ENCODE assay signal across 20 cellular contexts in the genomic region with DNA sequence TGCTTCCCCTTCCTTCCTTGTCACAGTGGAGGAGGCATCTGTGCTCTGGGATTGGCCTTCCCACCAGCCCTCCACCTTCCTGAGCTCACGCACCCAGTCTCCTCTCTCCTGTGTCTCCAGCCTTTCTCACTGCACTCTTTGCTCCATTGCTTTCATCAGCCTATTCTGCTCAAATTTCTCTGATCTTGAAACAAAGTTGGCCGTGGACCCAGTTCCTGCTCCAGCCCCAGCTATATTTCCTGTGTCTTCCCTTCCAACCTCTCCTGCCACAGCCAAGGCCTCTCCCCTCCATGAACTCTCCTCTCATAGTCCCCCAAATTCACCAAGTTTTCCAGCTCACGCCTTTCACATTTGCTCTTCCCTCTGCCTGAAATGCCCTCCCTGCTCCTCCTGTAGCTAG.
"Had no signal": no experiment of that assay in that cellular context is flagged by ENCODE, and none has a peak within 500 bp of the region (broad histone marks: within the 10 kb centered on the region; RNA-seq: fewer than 3 reads in every experiment).

No MANE protein-coding gene starts in this region.

- H3K9me3 ChIP-seq: breast epithelium, ovary, psoas muscle, right atrium auricular region, thyroid gland had no signal

- H3K4me1 ChIP-seq: breast epithelium, psoas muscle, thyroid gland had no signal

- H3K27ac ChIP-seq: breast epithelium, coronary artery, ovary, psoas muscle, right atrium auricular region, thyroid gland had no signal

- H3K27ac Mint-ChIP-seq: activated CD4-positive, alpha-beta memory T cell treated with anti-CD3 and anti-CD28 coated beads, Interleukin-2, amount 10 ng/mL, durations not matched to agents 7 days and 5 days; activated CD4-positive, alpha-beta T cell treated with anti-CD3 and anti-CD28 coated beads, Interleukin-2, amount 10 ng/mL, durations not matched to agents 24 days and 14 days; activated naive CD4-positive, alpha-beta T cell treated with anti-CD3 and anti-CD28 coated beads for 36 hours; activated naive CD8-positive, alpha-beta T cell treated with anti-CD3 and anti-CD28 coated beads, Interleukin-2, amount 10 ng/mL, durations not matched to agents 7 days and 5 days; activated T-cell treated with anti-CD3 and anti-CD28 coated beads, Interleukin-2, amount 50 U/mL, for 72 hours; stimulated activated naive CD8-positive, alpha-beta T cell treated with anti-CD3 and anti-CD28 coated beads, Interleukin-15, Interleukin-2, amounts not matched to agents 100 ng/mL and 50 ng/mL, for 24 hours had no signal

- H3K36me3 Mint-ChIP-seq: activated naive CD8-positive, alpha-beta T cell treated with anti-CD3 and anti-CD28 coated beads, Interleukin-2, amount 10 ng/mL, durations not matched to agents 7 days and 5 days had no signal

- H3K4me3 Mint-ChIP-seq: activated CD4-positive, alpha-beta memory T cell treated with anti-CD3 and anti-CD28 coated beads, Interleukin-2, amount 10 ng/mL, durations not matched to agents 7 days and 5 days; activated CD4-positive, alpha-beta T cell treated with anti-CD3 and anti-CD28 coated beads, Interleukin-2, amount 10 ng/mL, durations not matched to agents 24 days and 14 days; activated naive CD4-positive, alpha-beta T cell treated with anti-CD3 and anti-CD28 coated beads for 36 hours; activated naive CD8-positive, alpha-beta T cell treated with anti-CD3 and anti-CD28 coated beads, Interleukin-2, amount 10 ng/mL, durations not matched to agents 7 days and 5 days; activated T-cell treated with anti-CD3 and anti-CD28 coated beads, Interleukin-2, amount 50 U/mL, for 72 hours; central memory CD8-positive, alpha-beta T cell; stimulated activated naive CD8-positive, alpha-beta T cell treated with anti-CD3 and anti-CD28 coated beads, Interleukin-15, Interleukin-2, amounts not matched to agents 100 ng/mL and 50 ng/mL, for 24 hours had no signal

- H3K4me3 ChIP-seq: breast epithelium, coronary artery, ovary, psoas muscle, right atrium auricular region, thyroid gland had no signal

- DNase-seq: activated CD4-positive, alpha-beta memory T cell treated with anti-CD3 and anti-CD28 coated beads, Interleukin-2, amount 10 ng/mL, durations not matched to agents 7 days and 5 days; activated CD4-positive, alpha-beta T cell treated with anti-CD3 and anti-CD28 coated beads, Interleukin-2, amount 10 ng/mL, durations not matched to agents 24 days and 14 days; activated effector memory CD4-positive, alpha-beta T cell treated with Interleukin-2 at 50 U/mL for 16 hours; activated naive CD4-positive, alpha-beta T cell treated with anti-CD3 and anti-CD28 coated beads for 36 hours; activated naive CD8-positive, alpha-beta T cell treated with anti-CD3 and anti-CD28 coated beads, Interleukin-2, amount 10 ng/mL, durations not matched to agents 7 days and 5 days; activated T-cell treated with anti-CD3 and anti-CD28 coated beads, Interleukin-2, amount 50 U/mL, for 72 hours; amniotic stem cell; foreskin melanocyte; hypothalamus; ovary; psoas muscle; stimulated activated CD4-positive, alpha-beta T cell treated with anti-CD3 and anti-CD28 coated beads, Interleukin-12 subunit alpha, Interleukin-12 subunit beta, amount 100 ng/mL, for 4 hours; substantia nigra; T-helper 2 cell had no signal

- H3K36me3 ChIP-seq: breast epithelium, ovary, right atrium auricular region, thyroid gland had no signal

- H3K9me3 Mint-ChIP-seq: activated CD4-positive, alpha-beta T cell treated with anti-CD3 and anti-CD28 coated beads, Interleukin-2, amount 10 ng/mL, durations not matched to agents 24 days and 14 days; activated naive CD4-positive, alpha-beta T cell treated with anti-CD3 and anti-CD28 coated beads for 36 hours; central memory CD8-positive, alpha-beta T cell had no signal

- ATAC-seq: activated T-cell treated with anti-CD3 and anti-CD28 coated beads, Interleukin-2, amount 50 U/mL, for 72 hours; psoas muscle had no signal

- H3K27me3 ChIP-seq: ovary, right atrium auricular region, thyroid gland had no signal
